In the genomic region with DNA sequence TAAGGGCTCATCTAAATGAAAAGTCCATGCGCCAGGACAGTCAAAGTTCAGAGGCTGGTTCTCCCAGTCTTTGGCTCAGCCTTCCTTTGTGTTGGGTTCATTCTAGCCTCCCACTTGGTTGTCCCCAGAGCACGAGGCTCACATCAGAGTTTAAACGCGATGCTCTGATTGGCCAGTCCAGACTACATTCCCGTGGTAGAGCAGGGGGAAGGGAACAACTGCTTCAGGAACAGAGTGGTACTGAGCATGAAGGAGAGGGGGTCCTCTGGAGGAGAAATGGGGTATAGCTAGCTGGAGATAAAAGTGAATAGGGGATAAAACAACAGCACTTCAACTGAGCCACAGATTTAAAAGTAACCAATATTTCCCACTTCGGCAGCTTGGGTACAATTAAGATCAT, we compare ENCODE assay signal across 1 cellular context.
A peak's percentile ranks its signal among the peaks of the same experiment; 100 is the strongest.
TF ChIP-seq lines count a peak whose summit lies in the region.

No MANE protein-coding gene starts in this region.

TF ChIP-seq in H1, 55 proteins besides CTCF, POLR2A, EP300 and RAD21:
- TF ChIP-seq SIX5 (IDR thresholded peaks at IDR 0.05; ENCODE audit: low read depth, low read length) (no peak), JUND (IDR thresholded peaks at IDR 0.05; ENCODE audit: low read length) (peak; percentile 36; the same call in 1 of the 2 replicates), NRF1 (IDR thresholded peaks at IDR 0.05; ENCODE audit: low read depth, low read length) (no peak), CHD2 (IDR thresholded peaks at IDR 0.05; ENCODE audit: low read length) (peak; percentile 61; the same call in 1 of the 2 replicates), TEAD4 (IDR thresholded peaks at IDR 0.05; ENCODE audit: low read depth, low read length) (peak; percentile 53; the same call in 1 of the 2 replicates), SP1 (IDR thresholded peaks at IDR 0.05; ENCODE audit: low read depth, low read length) (peak; percentile 70; the same call in 1 of the 2 replicates), CBX5 (IDR thresholded peaks at IDR 0.05; ENCODE audit: low read depth, low read length) (no peak), TBP (IDR thresholded peaks at IDR 0.05; ENCODE audit: low read depth, low read length) (peak; percentile 23; the same call in 1 of the 2 replicates), KDM1A (IDR thresholded peaks at IDR 0.05; ENCODE audit: borderline replicate concordance, low read length) (peak; percentile 28; the same call in 1 of the 2 replicates), PHF8 (conservative IDR thresholded peaks at IDR 0.05; ENCODE audit: low read depth, low read length) (no peak), BRCA1 (IDR thresholded peaks at IDR 0.05; ENCODE audit: low read depth, low read length) (no peak), GTF2F1 (IDR thresholded peaks at IDR 0.05; ENCODE audit: borderline replicate concordance, low read depth, low read length) (no peak)
- TF ChIP-seq, protein P1, sequence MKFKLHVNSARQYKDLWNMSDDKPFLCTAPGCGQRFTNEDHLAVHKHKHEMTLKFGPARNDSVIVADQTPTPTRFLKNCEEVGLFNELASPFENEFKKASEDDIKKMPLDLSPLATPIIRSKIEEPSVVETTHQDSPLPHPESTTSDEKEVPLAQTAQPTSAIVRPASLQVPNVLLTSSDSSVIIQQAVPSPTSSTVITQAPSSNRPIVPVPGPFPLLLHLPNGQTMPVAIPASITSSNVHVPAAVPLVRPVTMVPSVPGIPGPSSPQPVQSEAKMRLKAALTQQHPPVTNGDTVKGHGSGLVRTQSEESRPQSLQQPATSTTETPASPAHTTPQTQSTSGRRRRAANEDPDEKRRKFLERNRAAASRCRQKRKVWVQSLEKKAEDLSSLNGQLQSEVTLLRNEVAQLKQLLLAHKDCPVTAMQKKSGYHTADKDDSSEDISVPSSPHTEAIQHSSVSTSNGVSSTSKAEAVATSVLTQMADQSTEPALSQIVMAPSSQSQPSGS (IDR thresholded peaks at IDR 0.05; ENCODE audit: low read length), result no peak
- TF ChIP-seq, protein P2, sequence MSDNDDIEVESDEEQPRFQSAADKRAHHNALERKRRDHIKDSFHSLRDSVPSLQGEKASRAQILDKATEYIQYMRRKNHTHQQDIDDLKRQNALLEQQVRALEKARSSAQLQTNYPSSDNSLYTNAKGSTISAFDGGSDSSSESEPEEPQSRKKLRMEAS (IDR thresholded peaks at IDR 0.05), result peak; percentile 97
- TF ChIP-seq, protein P3, sequence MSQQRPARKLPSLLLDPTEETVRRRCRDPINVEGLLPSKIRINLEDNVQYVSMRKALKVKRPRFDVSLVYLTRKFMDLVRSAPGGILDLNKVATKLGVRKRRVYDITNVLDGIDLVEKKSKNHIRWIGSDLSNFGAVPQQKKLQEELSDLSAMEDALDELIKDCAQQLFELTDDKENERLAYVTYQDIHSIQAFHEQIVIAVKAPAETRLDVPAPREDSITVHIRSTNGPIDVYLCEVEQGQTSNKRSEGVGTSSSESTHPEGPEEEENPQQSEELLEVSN (IDR thresholded peaks at IDR 0.05), result peak; percentile 89
- TF ChIP-seq, protein P4, sequence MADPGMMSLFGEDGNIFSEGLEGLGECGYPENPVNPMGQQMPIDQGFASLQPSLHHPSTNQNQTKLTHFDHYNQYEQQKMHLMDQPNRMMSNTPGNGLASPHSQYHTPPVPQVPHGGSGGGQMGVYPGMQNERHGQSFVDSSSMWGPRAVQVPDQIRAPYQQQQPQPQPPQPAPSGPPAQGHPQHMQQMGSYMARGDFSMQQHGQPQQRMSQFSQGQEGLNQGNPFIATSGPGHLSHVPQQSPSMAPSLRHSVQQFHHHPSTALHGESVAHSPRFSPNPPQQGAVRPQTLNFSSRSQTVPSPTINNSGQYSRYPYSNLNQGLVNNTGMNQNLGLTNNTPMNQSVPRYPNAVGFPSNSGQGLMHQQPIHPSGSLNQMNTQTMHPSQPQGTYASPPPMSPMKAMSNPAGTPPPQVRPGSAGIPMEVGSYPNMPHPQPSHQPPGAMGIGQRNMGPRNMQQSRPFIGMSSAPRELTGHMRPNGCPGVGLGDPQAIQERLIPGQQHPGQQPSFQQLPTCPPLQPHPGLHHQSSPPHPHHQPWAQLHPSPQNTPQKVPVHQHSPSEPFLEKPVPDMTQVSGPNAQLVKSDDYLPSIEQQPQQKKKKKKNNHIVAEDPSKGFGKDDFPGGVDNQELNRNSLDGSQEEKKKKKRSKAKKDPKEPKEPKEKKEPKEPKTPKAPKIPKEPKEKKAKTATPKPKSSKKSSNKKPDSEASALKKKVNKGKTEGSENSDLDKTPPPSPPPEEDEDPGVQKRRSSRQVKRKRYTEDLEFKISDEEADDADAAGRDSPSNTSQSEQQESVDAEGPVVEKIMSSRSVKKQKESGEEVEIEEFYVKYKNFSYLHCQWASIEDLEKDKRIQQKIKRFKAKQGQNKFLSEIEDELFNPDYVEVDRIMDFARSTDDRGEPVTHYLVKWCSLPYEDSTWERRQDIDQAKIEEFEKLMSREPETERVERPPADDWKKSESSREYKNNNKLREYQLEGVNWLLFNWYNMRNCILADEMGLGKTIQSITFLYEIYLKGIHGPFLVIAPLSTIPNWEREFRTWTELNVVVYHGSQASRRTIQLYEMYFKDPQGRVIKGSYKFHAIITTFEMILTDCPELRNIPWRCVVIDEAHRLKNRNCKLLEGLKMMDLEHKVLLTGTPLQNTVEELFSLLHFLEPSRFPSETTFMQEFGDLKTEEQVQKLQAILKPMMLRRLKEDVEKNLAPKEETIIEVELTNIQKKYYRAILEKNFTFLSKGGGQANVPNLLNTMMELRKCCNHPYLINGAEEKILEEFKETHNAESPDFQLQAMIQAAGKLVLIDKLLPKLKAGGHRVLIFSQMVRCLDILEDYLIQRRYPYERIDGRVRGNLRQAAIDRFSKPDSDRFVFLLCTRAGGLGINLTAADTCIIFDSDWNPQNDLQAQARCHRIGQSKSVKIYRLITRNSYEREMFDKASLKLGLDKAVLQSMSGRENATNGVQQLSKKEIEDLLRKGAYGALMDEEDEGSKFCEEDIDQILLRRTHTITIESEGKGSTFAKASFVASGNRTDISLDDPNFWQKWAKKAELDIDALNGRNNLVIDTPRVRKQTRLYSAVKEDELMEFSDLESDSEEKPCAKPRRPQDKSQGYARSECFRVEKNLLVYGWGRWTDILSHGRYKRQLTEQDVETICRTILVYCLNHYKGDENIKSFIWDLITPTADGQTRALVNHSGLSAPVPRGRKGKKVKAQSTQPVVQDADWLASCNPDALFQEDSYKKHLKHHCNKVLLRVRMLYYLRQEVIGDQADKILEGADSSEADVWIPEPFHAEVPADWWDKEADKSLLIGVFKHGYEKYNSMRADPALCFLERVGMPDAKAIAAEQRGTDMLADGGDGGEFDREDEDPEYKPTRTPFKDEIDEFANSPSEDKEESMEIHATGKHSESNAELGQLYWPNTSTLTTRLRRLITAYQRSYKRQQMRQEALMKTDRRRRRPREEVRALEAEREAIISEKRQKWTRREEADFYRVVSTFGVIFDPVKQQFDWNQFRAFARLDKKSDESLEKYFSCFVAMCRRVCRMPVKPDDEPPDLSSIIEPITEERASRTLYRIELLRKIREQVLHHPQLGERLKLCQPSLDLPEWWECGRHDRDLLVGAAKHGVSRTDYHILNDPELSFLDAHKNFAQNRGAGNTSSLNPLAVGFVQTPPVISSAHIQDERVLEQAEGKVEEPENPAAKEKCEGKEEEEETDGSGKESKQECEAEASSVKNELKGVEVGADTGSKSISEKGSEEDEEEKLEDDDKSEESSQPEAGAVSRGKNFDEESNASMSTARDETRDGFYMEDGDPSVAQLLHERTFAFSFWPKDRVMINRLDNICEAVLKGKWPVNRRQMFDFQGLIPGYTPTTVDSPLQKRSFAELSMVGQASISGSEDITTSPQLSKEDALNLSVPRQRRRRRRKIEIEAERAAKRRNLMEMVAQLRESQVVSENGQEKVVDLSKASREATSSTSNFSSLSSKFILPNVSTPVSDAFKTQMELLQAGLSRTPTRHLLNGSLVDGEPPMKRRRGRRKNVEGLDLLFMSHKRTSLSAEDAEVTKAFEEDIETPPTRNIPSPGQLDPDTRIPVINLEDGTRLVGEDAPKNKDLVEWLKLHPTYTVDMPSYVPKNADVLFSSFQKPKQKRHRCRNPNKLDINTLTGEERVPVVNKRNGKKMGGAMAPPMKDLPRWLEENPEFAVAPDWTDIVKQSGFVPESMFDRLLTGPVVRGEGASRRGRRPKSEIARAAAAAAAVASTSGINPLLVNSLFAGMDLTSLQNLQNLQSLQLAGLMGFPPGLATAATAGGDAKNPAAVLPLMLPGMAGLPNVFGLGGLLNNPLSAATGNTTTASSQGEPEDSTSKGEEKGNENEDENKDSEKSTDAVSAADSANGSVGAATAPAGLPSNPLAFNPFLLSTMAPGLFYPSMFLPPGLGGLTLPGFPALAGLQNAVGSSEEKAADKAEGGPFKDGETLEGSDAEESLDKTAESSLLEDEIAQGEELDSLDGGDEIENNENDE (IDR thresholded peaks at IDR 0.05; ENCODE audit: insufficient replicate concordance, low read length), result no peak
- TF ChIP-seq, protein P5, sequence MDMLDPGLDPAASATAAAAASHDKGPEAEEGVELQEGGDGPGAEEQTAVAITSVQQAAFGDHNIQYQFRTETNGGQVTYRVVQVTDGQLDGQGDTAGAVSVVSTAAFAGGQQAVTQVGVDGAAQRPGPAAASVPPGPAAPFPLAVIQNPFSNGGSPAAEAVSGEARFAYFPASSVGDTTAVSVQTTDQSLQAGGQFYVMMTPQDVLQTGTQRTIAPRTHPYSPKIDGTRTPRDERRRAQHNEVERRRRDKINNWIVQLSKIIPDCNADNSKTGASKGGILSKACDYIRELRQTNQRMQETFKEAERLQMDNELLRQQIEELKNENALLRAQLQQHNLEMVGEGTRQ (IDR thresholded peaks at IDR 0.05; ENCODE audit: low read length), result no peak
